ENCODE assay signal across 19 cellular contexts in the genomic region with DNA sequence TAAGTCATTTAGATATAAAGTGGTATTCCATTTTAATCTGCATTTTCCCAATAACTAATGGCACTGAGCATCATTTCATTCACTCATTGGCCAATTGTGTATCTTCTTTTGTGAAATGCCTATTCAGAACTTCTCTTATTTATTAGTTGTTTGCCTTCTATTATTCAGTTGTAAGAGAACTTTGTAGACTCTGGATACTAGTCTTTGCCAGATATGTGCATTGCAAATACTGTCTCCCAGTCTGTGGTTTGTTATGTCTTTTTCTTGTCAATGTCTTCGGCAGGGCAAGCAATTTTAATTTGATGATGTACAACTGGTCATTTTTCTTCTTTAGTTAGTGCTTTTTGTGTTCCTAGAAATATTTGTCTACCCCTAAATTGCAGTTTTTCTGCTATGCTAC.
"Had no signal": no experiment of that assay in that cellular context is flagged by ENCODE, and none has a peak within 500 bp of the region (broad histone marks: within the 10 kb centered on the region; RNA-seq: fewer than 3 reads in every experiment).

No MANE protein-coding gene starts in this region.

- H3K9me3 Mint-ChIP-seq: endodermal cell; stimulated activated naive CD8-positive, alpha-beta T cell treated with anti-CD3 and anti-CD28 coated beads, Interleukin-15, Interleukin-2, amounts not matched to agents 100 ng/mL and 50 ng/mL, for 24 hours had no signal

- H3K4me3 ChIP-seq: ascending aorta, left ventricle myocardium inferior, tibial nerve, uterus had no signal

- H3K4me1 Mint-ChIP-seq: endodermal cell had no signal

- H3K4me1 ChIP-seq: ascending aorta, left ventricle myocardium inferior, tibial nerve, uterus had no signal

- H3K27me3 ChIP-seq: ascending aorta, tibial nerve, uterus had no signal

- H3K36me3 ChIP-seq: ascending aorta, left ventricle myocardium inferior, tibial nerve, uterus had no signal

- H3K27ac Mint-ChIP-seq: endodermal cell; progenitor cell of endocrine pancreas; stimulated activated naive CD8-positive, alpha-beta T cell treated with anti-CD3 and anti-CD28 coated beads, Interleukin-15, Interleukin-2, amounts not matched to agents 100 ng/mL and 50 ng/mL, for 24 hours had no signal

- H3K27ac ChIP-seq: ascending aorta, epithelial cell of prostate, left ventricle myocardium inferior, tibial nerve, uterus had no signal

- DNase-seq: activated CD4-positive, alpha-beta T cell treated with anti-CD3 and anti-CD28 coated beads, Interleukin-2, amount 50 U/mL, for 1 hour; activated CD4-positive, CD25-positive, alpha-beta regulatory T cell; activated CD8-positive, alpha-beta memory T cell treated with anti-CD3 and anti-CD28 coated beads for 24 hours; activated CD8-positive, alpha-beta memory T cell treated with anti-CD3 and anti-CD28 coated beads, Interleukin-2, amount 50 U/mL, for 48 hours; activated effector memory CD4-positive, alpha-beta T cell treated with anti-CD3 and anti-CD28 coated beads, Interleukin-2, amount 50 U/mL, for 16 hours; activated naive CD4-positive, alpha-beta T cell treated with anti-CD3 and anti-CD28 coated beads, Interleukin-2, amount 50 U/mL, for 16 hours; activated T-cell treated with anti-CD3 and anti-CD28 coated beads, Interleukin-2, amount 50 U/mL, for 48 hours; endodermal cell; left ventricle myocardium inferior; occipital lobe; stimulated activated CD4-positive, alpha-beta T cell treated with anti-CD3 and anti-CD28 coated beads, Interleukin-2, amount 100 ng/mL, for 48 hours; T-helper 1 cell; T-helper 9 cell; uterus had no signal

- H3K4me3 Mint-ChIP-seq: endodermal cell; stimulated activated naive CD8-positive, alpha-beta T cell treated with anti-CD3 and anti-CD28 coated beads, Interleukin-15, Interleukin-2, amounts not matched to agents 100 ng/mL and 50 ng/mL, for 24 hours had no signal

- H3K9me3 ChIP-seq: ascending aorta, left ventricle myocardium inferior, tibial nerve, uterus had no signal
